32 cellular contexts compared by ENCODE assay signal in the genomic region with DNA sequence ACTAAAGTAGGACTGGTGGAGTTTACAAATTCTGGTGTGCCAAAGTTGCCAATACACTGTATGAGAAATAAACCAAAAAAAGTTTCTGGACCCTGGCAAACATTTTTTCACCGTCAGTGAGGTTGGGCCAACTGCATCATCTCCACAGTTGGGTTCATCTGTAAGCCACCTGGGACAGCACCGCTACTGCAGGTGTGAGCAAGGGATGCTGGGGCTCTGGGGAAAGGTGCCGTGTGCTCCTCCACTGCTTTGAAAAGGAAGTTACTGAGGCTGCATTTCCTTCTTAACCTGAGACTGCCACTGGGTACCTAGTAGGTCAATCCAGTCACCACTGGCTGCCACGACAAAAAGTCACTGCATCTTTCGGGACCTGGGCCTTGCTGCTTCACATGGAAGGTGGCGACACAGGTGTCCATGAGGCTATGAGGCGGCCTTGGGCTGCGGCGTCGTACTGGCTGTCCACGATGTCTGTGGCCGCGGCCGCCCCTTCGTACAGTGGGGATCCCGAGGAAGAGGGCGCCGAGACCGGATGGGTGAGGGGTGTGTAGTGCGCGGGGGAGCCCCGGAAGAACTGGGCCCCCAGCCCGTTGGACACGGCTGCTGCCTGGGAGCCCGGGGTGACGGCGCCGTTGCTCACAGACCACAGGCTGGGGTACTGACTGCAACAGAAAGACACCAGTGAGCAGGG. TPM values are rescaled to one million over a fixed set of nuclear protein-coding genes. Genes with fewer than 3 reads are reported as not detected.
"Had no signal": no experiment of that assay in that cellular context is flagged by ENCODE, and none has a peak within 500 bp of the region (broad histone marks: within the 10 kb centered on the region; RNA-seq: fewer than 3 reads in every experiment).

No MANE protein-coding gene starts in this region.

- H3K9me3 ChIP-seq: breast epithelium, heart left ventricle, neutrophil, ovary, right lobe of liver had no signal

- H3K4me1 ChIP-seq: breast epithelium, heart left ventricle, right lobe of liver had no signal

- H3K9me3 Mint-ChIP-seq: activated naive CD4-positive, alpha-beta T cell treated with anti-CD3 and anti-CD28 coated beads, Interleukin-2, amount 50 U/mL, for 72 hours; activated T-helper 2 cell treated with anti-CD3 and anti-CD28 coated beads, Interferon-gamma antibody, Interleukin-2, Interleukin-4, amounts not matched to agents 10 μg/mL and 5 μg/mL and 100 μg/mL, durations not matched to agents 14 hours and 24 hours and 36 hours; central memory CD8-positive, alpha-beta T cell; dendritic cell treated with granulocyte-macrophage colony-stimulating factor and Interleukin-4, amounts not matched to agents 40 ng/mL and 50 ng/mL, for 4 days; endodermal cell; immature natural killer cell; naive thymus-derived CD8-positive, alpha-beta T cell; stimulated activated naive CD8-positive, alpha-beta T cell treated with anti-CD3 and anti-CD28 coated beads, Interleukin-15, amount 100 ng/mL, for 72 hours; type B pancreatic cell had no signal

- H3K4me3 Mint-ChIP-seq: activated CD4-positive, alpha-beta T cell treated with anti-CD3 and anti-CD28 coated beads for 36 hours; activated CD8-positive, alpha-beta memory T cell treated with anti-CD3 and anti-CD28 coated beads, Interleukin-2, amount 10 ng/mL, durations not matched to agents 7 days and 5 days; activated CD8-positive, alpha-beta T cell treated with anti-CD3 and anti-CD28 coated beads, Interleukin-2, amount 10 ng/mL, durations not matched to agents 7 days and 5 days; central memory CD8-positive, alpha-beta T cell; dendritic cell treated with granulocyte-macrophage colony-stimulating factor and Interleukin-4, amounts not matched to agents 40 ng/mL and 50 ng/mL, for 4 days; endodermal cell; immature natural killer cell; naive thymus-derived CD8-positive, alpha-beta T cell; stimulated activated naive CD8-positive, alpha-beta T cell treated with anti-CD3 and anti-CD28 coated beads, Interleukin-15, amount 100 ng/mL, for 72 hours; type B pancreatic cell had no signal

- H3K4me1 Mint-ChIP-seq: activated CD4-positive, alpha-beta T cell treated with anti-CD3 and anti-CD28 coated beads for 36 hours; activated CD8-positive, alpha-beta memory T cell treated with anti-CD3 and anti-CD28 coated beads, Interleukin-2, amount 10 ng/mL, durations not matched to agents 7 days and 5 days; central memory CD8-positive, alpha-beta T cell; immature natural killer cell; naive thymus-derived CD8-positive, alpha-beta T cell had no signal

- H3K27ac ChIP-seq: breast epithelium, heart left ventricle, neutrophil, ovary, right lobe of liver had no signal

- H3K27me3 ChIP-seq: ovary, right lobe of liver had no signal

- H3K4me3 ChIP-seq: breast epithelium, heart left ventricle, ovary, right lobe of liver had no signal

- H3K36me3 ChIP-seq: breast epithelium, heart left ventricle, neutrophil, ovary, right lobe of liver had no signal

- DNase-seq: activated CD4-positive, alpha-beta T cell treated with anti-CD3 and anti-CD28 coated beads for 36 hours; activated CD4-positive, CD25-positive, alpha-beta regulatory T cell; activated CD8-positive, alpha-beta memory T cell treated with anti-CD3 and anti-CD28 coated beads, Interleukin-2, amount 10 ng/mL, durations not matched to agents 7 days and 5 days; activated CD8-positive, alpha-beta T cell treated with anti-CD3 and anti-CD28 coated beads, Interleukin-2, amount 10 ng/mL, durations not matched to agents 7 days and 5 days; activated naive CD4-positive, alpha-beta T cell; activated T-cell treated with anti-CD3 and anti-CD28 coated beads, Interleukin-2, amount 50 U/mL, for 48 hours; endodermal cell; foreskin fibroblast; heart left ventricle; hypothalamus; immature natural killer cell; kidney; naive thymus-derived CD8-positive, alpha-beta T cell; ovary; right lobe of liver; stimulated activated CD4-positive, alpha-beta T cell treated with anti-CD3 and anti-CD28 coated beads, Interleukin-12 subunit alpha, Interleukin-12 subunit beta, amount 100 ng/mL, for 4 hours; stimulated activated CD4-positive, alpha-beta T cell treated with anti-CD3 and anti-CD28 coated beads, Interleukin-4, amount 100 ng/mL, for 1 hour; stimulated activated naive CD8-positive, alpha-beta T cell treated with anti-CD3 and anti-CD28 coated beads, Interleukin-15, amount 100 ng/mL, for 72 hours; substantia nigra; T-helper 2 cell had no signal

- ATAC-seq: activated CD4-positive, alpha-beta T cell treated with anti-CD3 and anti-CD28 coated beads for 36 hours; activated CD8-positive, alpha-beta memory T cell treated with anti-CD3 and anti-CD28 coated beads, Interleukin-2, amount 10 ng/mL, durations not matched to agents 7 days and 5 days; activated CD8-positive, alpha-beta T cell treated with anti-CD3 and anti-CD28 coated beads, Interleukin-2, amount 10 ng/mL, durations not matched to agents 7 days and 5 days; activated naive CD4-positive, alpha-beta T cell treated with anti-CD3 and anti-CD28 coated beads, Interleukin-2, amount 50 U/mL, for 72 hours; esophagus mucosa; heart left ventricle; naive thymus-derived CD8-positive, alpha-beta T cell; stimulated activated naive CD8-positive, alpha-beta T cell treated with anti-CD3 and anti-CD28 coated beads, Interleukin-15, amount 100 ng/mL, for 72 hours had no signal

- H3K27ac Mint-ChIP-seq: activated CD4-positive, alpha-beta T cell treated with anti-CD3 and anti-CD28 coated beads for 36 hours; activated CD8-positive, alpha-beta memory T cell treated with anti-CD3 and anti-CD28 coated beads, Interleukin-2, amount 10 ng/mL, durations not matched to agents 7 days and 5 days; activated CD8-positive, alpha-beta T cell treated with anti-CD3 and anti-CD28 coated beads, Interleukin-2, amount 10 ng/mL, durations not matched to agents 7 days and 5 days; activated naive CD4-positive, alpha-beta T cell treated with anti-CD3 and anti-CD28 coated beads, Interleukin-2, amount 50 U/mL, for 72 hours; activated T-helper 2 cell treated with anti-CD3 and anti-CD28 coated beads, Interferon-gamma antibody, Interleukin-2, Interleukin-4, amounts not matched to agents 10 μg/mL and 5 μg/mL and 100 μg/mL, durations not matched to agents 14 hours and 24 hours and 36 hours; dendritic cell treated with granulocyte-macrophage colony-stimulating factor and Interleukin-4, amounts not matched to agents 40 ng/mL and 50 ng/mL, for 4 days; endodermal cell; immature natural killer cell; naive thymus-derived CD8-positive, alpha-beta T cell; progenitor cell of endocrine pancreas; stimulated activated naive CD8-positive, alpha-beta T cell treated with anti-CD3 and anti-CD28 coated beads, Interleukin-15, amount 100 ng/mL, for 72 hours; type B pancreatic cell had no signal

- H3K36me3 Mint-ChIP-seq: activated CD8-positive, alpha-beta memory T cell treated with anti-CD3 and anti-CD28 coated beads, Interleukin-2, amount 10 ng/mL, durations not matched to agents 7 days and 5 days; activated naive CD4-positive, alpha-beta T cell treated with anti-CD3 and anti-CD28 coated beads, Interleukin-2, amount 50 U/mL, for 72 hours; immature natural killer cell; naive thymus-derived CD8-positive, alpha-beta T cell; type B pancreatic cell had no signal

RNA-seq across cellular contexts. Expression of a gene that starts 9.6 kb away (rescaled TPM):
- total RNA-seq: activated CD4-positive, alpha-beta T cell treated with anti-CD3 and anti-CD28 coated beads for 36 hours; activated CD8-positive, alpha-beta memory T cell treated with anti-CD3 and anti-CD28 coated beads, Interleukin-2, amount 10 ng/mL, durations not matched to agents 7 days and 5 days; activated CD8-positive, alpha-beta T cell treated with anti-CD3 and anti-CD28 coated beads, Interleukin-2, amount 10 ng/mL, durations not matched to agents 7 days and 5 days; activated naive CD4-positive, alpha-beta T cell treated with anti-CD3 and anti-CD28 coated beads, Interleukin-2, amount 50 U/mL, for 72 hours; activated T-helper 2 cell treated with anti-CD3 and anti-CD28 coated beads, Interferon-gamma antibody, Interleukin-2, Interleukin-4, amounts not matched to agents 10 μg/mL and 5 μg/mL and 100 μg/mL, durations not matched to agents 14 hours and 24 hours and 36 hours; breast epithelium; esophagus mucosa; kidney; lower leg skin; naive thymus-derived CD8-positive, alpha-beta T cell; ovary; progenitor cell of endocrine pancreas; renal cortical epithelial cell; right lobe of liver; skeletal muscle tissue had no signal
- polyA plus RNA-seq: heart left ventricle; naive thymus-derived CD8-positive, alpha-beta T cell; ovary had no signal
